Comparison of ENCODE assay signal across 17 cellular contexts in genomic region chr7:124034754-124035100, GRCh38. TPM values are rescaled to one million over a fixed set of nuclear protein-coding genes. Genes with fewer than 3 reads are reported as not detected.
"Had no signal": no experiment of that assay in that cellular context is flagged by ENCODE, and none has a peak within 500 bp of the region (broad histone marks: within the 10 kb centered on the region; RNA-seq: fewer than 3 reads in every experiment).

No MANE protein-coding gene starts in this region.

- H3K4me3 ChIP-seq: lower lobe of right lung, psoas muscle had no signal

- H3K27ac ChIP-seq: epithelial cell of prostate, lower lobe of right lung, psoas muscle had no signal

- FAIRE-seq: astrocyte had no signal

- H3K9me3 ChIP-seq: lower lobe of right lung, psoas muscle had no signal

- H3K36me3 ChIP-seq: lower lobe of right lung had no signal

- ATAC-seq: activated CD8-positive, alpha-beta T cell treated with anti-CD3 and anti-CD28 coated beads, Interleukin-2, amount 10 ng/mL, durations not matched to agents 7 days and 5 days; lower lobe of right lung; psoas muscle; right cardiac atrium had no signal

- DNase-seq: activated CD4-positive, alpha-beta T cell treated with anti-CD3 and anti-CD28 coated beads, Interleukin-2, amount 10 ng/mL, durations not matched to agents 24 days and 14 days; activated CD8-positive, alpha-beta T cell treated with anti-CD3 and anti-CD28 coated beads, Interleukin-2, amount 10 ng/mL, durations not matched to agents 7 days and 5 days; activated naive CD4-positive, alpha-beta T cell treated with anti-CD3 and anti-CD28 coated beads, Interleukin-2, amount 10 ng/mL, durations not matched to agents 7 days and 5 days; activated T-cell treated with anti-CD3 and anti-CD28 coated beads, Interleukin-2, amount 50 U/mL, for 24 hours; foreskin fibroblast; lower lobe of right lung; nephron progenitor cell; psoas muscle; right cardiac atrium; T-helper 1 cell; T1000 had no signal

RNA-seq across cellular contexts. Expression of gene TMEM229A, which starts 1.9 kb away (rescaled TPM):
- total RNA-seq: activated CD4-positive, alpha-beta T cell treated with anti-CD3 and anti-CD28 coated beads, Interleukin-2, amount 10 ng/mL, durations not matched to agents 24 days and 14 days; activated CD8-positive, alpha-beta T cell treated with anti-CD3 and anti-CD28 coated beads, Interleukin-2, amount 10 ng/mL, durations not matched to agents 7 days and 5 days; dermis microvascular lymphatic vessel endothelial cell; glomerular endothelial cell; lower lobe of right lung; osteocyte; psoas muscle; skeletal muscle tissue had no signal
